In the genomic region with DNA sequence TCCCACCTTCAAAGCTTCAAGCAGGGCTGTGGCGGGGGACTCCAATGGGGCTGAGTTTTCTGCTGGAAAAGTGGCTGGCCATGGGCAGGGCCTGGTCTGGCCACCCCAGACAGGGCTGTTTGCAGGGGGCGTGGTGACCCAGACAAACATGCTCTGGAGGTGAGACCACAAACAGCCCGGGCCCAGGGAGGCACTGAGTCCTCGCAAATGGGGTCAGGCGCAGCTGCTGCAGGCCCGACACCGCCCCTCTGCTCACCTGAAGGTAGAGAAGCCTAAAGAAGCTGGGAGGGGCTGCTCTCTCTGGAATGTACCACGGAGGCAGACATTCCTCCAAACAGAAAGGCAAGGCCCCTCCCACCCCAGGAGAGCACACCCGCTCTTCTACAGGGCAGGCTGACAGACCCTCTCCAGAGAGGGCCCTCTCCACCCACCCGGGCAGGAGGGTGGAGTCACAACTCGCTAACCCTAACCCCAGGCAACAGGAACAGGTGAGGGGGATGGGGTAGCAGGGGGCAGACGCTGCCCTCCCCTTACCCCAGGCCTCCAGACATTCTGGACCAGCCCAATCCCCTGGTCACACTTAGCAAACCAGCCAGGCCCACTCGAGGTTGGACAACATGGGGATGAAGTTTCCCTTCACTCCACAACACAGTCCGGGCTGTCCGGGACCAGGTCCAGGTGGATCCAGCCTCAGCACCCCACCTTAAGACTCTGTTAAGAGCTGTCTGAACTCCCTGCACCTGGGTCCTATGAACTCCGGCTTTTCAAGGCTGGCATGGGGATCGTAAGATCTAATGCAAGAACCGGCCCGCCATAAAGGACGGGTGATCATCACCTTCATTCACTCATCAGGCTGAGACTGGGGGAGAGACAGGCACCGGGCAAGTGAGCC, we compare ENCODE assay signal across 1 cellular context.
TF ChIP-seq lines count a peak whose summit lies in the region.

No MANE protein-coding gene starts in this region.

TF ChIP-seq in HepG2, 621 proteins besides CTCF, POLR2A, EP300 and RAD21:
- TF ChIP-seq, protein P1, sequence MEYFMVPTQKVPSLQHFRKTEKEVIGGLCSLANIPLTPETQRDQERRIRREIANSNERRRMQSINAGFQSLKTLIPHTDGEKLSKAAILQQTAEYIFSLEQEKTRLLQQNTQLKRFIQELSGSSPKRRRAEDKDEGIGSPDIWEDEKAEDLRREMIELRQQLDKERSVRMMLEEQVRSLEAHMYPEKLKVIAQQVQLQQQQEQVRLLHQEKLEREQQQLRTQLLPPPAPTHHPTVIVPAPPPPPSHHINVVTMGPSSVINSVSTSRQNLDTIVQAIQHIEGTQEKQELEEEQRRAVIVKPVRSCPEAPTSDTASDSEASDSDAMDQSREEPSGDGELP (IDR thresholded peaks at IDR 0.05; ENCODE audit: borderline replicate concordance, low read depth): no peak
- TF ChIP-seq ZKSCAN8 (CRISPR knock-in tag; IDR thresholded peaks at IDR 0.05; ENCODE audit: borderline replicate concordance) (no peak), ZNF180 (CRISPR knock-in tag; IDR thresholded peaks at IDR 0.05; ENCODE audit: borderline replicate concordance, low read depth) (no peak), HOMEZ (CRISPR knock-in tag; IDR thresholded peaks at IDR 0.05; ENCODE audit: low read depth) (no peak), ARHGAP35 (CRISPR knock-in tag; IDR thresholded peaks at IDR 0.05; ENCODE audit: borderline replicate concordance) (no peak), ZNF772 (CRISPR knock-in tag; IDR thresholded peaks at IDR 0.05) (no peak), HNRNPL (IDR thresholded peaks at IDR 0.05; ENCODE audit: low read depth, low read length) (no peak), NCOA2 (CRISPR knock-in tag; IDR thresholded peaks at IDR 0.05) (no peak), ATF6 (CRISPR knock-in tag; conservative IDR thresholded peaks at IDR 0.05) (no peak), YEATS4 (CRISPR knock-in tag; IDR thresholded peaks at IDR 0.05; ENCODE audit: borderline replicate concordance) (no peak), ZNF775 (CRISPR knock-in tag; IDR thresholded peaks at IDR 0.05; ENCODE audit: borderline replicate concordance) (no peak), CC2D1A (CRISPR knock-in tag; IDR thresholded peaks at IDR 0.05) (no peak), CHD2 (IDR thresholded peaks at IDR 0.05; ENCODE audit: low read depth, low read length) (no peak), ELF3 (CRISPR knock-in tag; IDR thresholded peaks at IDR 0.05) (no peak), DNMT1 (CRISPR knock-in tag; IDR thresholded peaks at IDR 0.05) (no peak), ZNF30 (CRISPR knock-in tag; IDR thresholded peaks at IDR 0.05) (no peak)
